In the genomic region with DNA sequence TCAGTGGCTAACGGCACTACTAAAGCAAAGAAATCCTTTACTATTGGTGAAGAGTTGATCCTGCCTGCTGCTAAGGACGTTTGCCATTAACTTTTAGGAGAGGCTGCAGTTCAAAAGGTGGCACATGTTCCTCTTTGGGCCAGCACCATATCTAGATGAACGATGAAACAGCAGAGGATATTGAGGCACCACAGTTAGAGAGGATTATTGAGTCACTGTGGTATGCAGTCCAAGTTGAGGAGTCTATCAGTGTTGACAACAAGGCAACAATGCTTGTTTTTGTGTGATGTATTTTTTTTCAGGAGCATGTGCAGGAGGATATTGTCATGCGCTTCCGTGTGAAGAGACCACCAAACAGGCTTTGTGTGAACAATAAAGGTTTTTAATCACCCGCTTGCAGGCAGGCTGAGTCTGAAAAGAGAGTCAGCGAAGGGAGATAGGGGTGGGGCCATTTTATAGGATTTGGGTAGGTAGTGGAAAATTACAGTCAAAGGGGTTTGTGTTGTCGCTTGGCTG, we compare ENCODE assay signal across 21 cellular contexts.
"Had no signal": no experiment of that assay in that cellular context is flagged by ENCODE, and none has a peak within 500 bp of the region (broad histone marks: within the 10 kb centered on the region; RNA-seq: fewer than 3 reads in every experiment).

No MANE protein-coding gene starts in this region.

- H3K9me3 Mint-ChIP-seq: mesothelial cell of epicardium; natural killer cell; stimulated activated naive CD8-positive, alpha-beta T cell treated with anti-CD3 and anti-CD28 coated beads, Interleukin-15, Interleukin-2, amounts not matched to agents 100 ng/mL and 50 ng/mL, for 24 hours had no signal

- H3K9me3 ChIP-seq: gastroesophageal sphincter, left ventricle myocardium inferior, lower lobe of right lung, pancreas, tibial nerve had no signal

- DNase-seq: cortex of kidney; dorsolateral prefrontal cortex; effector CD8-positive, alpha-beta T cell; glutamatergic neuron; islet precursor cell; left ventricle myocardium inferior; lower lobe of right lung; natural killer cell; occipital lobe; pancreas; right cardiac atrium; small intestine; stimulated activated CD4-positive, alpha-beta T cell treated with anti-CD3 and anti-CD28 coated beads, Interleukin-12 subunit alpha, Interleukin-12 subunit beta, amount 100 ng/mL, for 4 hours; stimulated activated CD4-positive, alpha-beta T cell treated with anti-CD3 and anti-CD28 coated beads, Interleukin-2, amount 100 ng/mL, for 48 hours had no signal

- H3K27me3 Mint-ChIP-seq: memory B cell; progenitor cell of endocrine pancreas; stimulated activated naive CD8-positive, alpha-beta T cell treated with anti-CD3 and anti-CD28 coated beads, Interleukin-15, Interleukin-2, amounts not matched to agents 100 ng/mL and 50 ng/mL, for 24 hours had no signal

- H3K4me3 ChIP-seq: dorsolateral prefrontal cortex, gastroesophageal sphincter, left ventricle myocardium inferior, lower lobe of right lung, pancreas, tibial nerve had no signal

- H3K4me3 Mint-ChIP-seq: memory B cell; mesothelial cell of epicardium; natural killer cell; stimulated activated naive CD8-positive, alpha-beta T cell treated with anti-CD3 and anti-CD28 coated beads, Interleukin-15, Interleukin-2, amounts not matched to agents 100 ng/mL and 50 ng/mL, for 24 hours had no signal

- ATAC-seq: esophagus mucosa, gastroesophageal sphincter, lower lobe of right lung, natural killer cell, pancreas, right cardiac atrium had no signal

- H3K4me1 ChIP-seq: gastroesophageal sphincter, lower lobe of right lung, tibial nerve had no signal

- H3K27me3 ChIP-seq: dorsolateral prefrontal cortex, gastroesophageal sphincter, pancreas, tibial nerve had no signal

- H3K27ac ChIP-seq: dorsolateral prefrontal cortex, gastroesophageal sphincter, left ventricle myocardium inferior, lower lobe of right lung, pancreas, tibial nerve had no signal

- H3K27ac Mint-ChIP-seq: memory B cell, mesothelial cell of epicardium, natural killer cell, progenitor cell of endocrine pancreas had no signal

- H3K36me3 ChIP-seq: gastroesophageal sphincter, lower lobe of right lung, pancreas had no signal

- H3K36me3 Mint-ChIP-seq: natural killer cell had no signal

- H3K4me1 Mint-ChIP-seq: memory B cell, mesothelial cell of epicardium, natural killer cell had no signal
